In the genomic region with DNA sequence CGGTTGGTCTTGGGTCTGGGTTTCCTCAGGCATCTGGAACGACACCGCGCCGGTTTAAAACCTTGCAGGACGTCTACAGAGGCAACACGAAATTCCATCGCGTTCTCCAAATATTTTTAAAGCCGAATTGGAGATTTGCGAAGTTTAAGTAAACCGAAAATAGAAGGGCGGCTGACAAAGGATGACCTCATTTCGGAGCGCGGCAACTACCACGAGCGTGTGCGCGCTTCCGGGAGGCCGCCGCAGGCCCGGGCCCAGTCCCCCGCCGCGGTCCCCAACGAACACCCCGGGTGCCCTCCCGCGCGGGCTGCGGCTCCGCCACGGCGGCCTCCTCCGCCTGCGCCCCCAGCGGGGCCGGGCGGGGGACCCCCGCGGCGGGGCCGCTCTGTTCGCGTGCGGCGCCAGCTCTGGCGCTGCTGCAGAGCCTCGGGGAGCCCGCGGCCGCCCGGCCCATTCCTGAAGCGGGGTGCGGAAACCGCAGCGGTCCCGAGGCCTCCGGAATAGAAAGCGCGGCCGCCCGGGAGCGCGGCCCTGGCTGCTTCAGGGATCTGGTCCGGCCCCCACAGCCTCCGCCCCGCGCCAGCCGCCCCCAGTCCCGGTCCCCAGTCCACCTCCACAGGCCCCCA, we compare ENCODE assay signal across 8 cellular contexts. TPM values are rescaled to one million over a fixed set of nuclear protein-coding genes. Genes with fewer than 3 reads are reported as not detected.
DNase-seq lines count a peak whose midpoint lies in the region; ATAC-seq and TF ChIP-seq lines count a peak whose summit lies in the region.

No MANE protein-coding gene starts in this region.

- TF ChIP-seq CTCF in LNCaP clone FGC (IDR thresholded peaks at IDR 0.05; ENCODE audit: control insufficient read depth, extremely low read depth, insufficient read depth) = no peak

- ATAC-seq in GM21529 (IDR thresholded peaks at IDR 0.05; ENCODE audit: unreplicated experiment) (peak; percentile 29), memory B cell (ENCODE audit: low read depth) (peak; percentile 51)
- ATAC-seq in activated CD4-positive, alpha-beta T cell treated with anti-CD3 and anti-CD28 coated beads for 36 hours = peak; percentile 36

- POLR2A ChIA-PET in activated CD4-positive, alpha-beta T cell treated with anti-CD3 and anti-CD28 coated beads for 36 hours (lab: Charles Lee) = no interaction called here

- H3K27me3 Mint-ChIP-seq in activated CD4-positive, alpha-beta T cell treated with anti-CD3 and anti-CD28 coated beads for 36 hours = no peaks in the 10 kb centered on the region
- no peaks in the 10 kb centered on the region for H3K27me3 Mint-ChIP-seq in memory B cell

- H3K4me3 ChIP-seq in LNCaP clone FGC (ENCODE audit: low read depth, low read length) (peak overlapping the region; percentile 80), duodenal mucosa (ENCODE audit: low read depth in 1 of 2, low read length in 2 of 2) (peak overlapping the region; percentile 69 to 88)

- H3K9me3 ChIP-seq in duodenal mucosa (ENCODE audit: control insufficient read depth in 1 of 2, low read length in 2 of 2) = no peaks in the 10 kb centered on the region

- intact Hi-C loops in activated CD4-positive, alpha-beta T cell treated with anti-CD3 and anti-CD28 coated beads for 36 hours (cut with DNase I, micrococcal nuclease) = loop anchor here (1.0 to 10.0 kb wide), 13 partner anchors 122 to 1848 kb away; a partner anchor contains a TSS

- peak overlapping the region; percentile 87 for H3K27ac Mint-ChIP-seq in activated CD4-positive, alpha-beta T cell treated with anti-CD3 and anti-CD28 coated beads for 36 hours
- peak overlapping the region; percentile 96 for H3K27ac Mint-ChIP-seq in memory B cell

- H3K9me3 Mint-ChIP-seq in activated CD4-positive, alpha-beta T cell treated with anti-CD3 and anti-CD28 coated beads for 36 hours (ENCODE audit: low read depth) = no peaks in the 10 kb centered on the region
- H3K9me3 Mint-ChIP-seq in memory B cell = no peaks in the 10 kb centered on the region

- CTCF ChIA-PET in activated CD4-positive, alpha-beta T cell treated with anti-CD3 and anti-CD28 coated beads for 36 hours (lab: Charles Lee) = no interaction called here

- H3K9ac ChIP-seq in duodenal mucosa (ENCODE audit: low read depth in 1 of 2, low read length in 2 of 2) = peak overlapping the region; percentile 56 to 91

- H3K36me3 ChIP-seq in duodenal mucosa (ENCODE audit: control insufficient read depth in 1 of 2, insufficient read depth in 2 of 2, low read length in 2 of 2) = peaks cover 35 to 40% of the 10 kb centered on the region in 2 donors

- H3K4me3 Mint-ChIP-seq in activated CD4-positive, alpha-beta T cell treated with anti-CD3 and anti-CD28 coated beads for 36 hours = peak overlapping the region; percentile 77
- H3K4me3 Mint-ChIP-seq in memory B cell = peak overlapping the region; percentile 93

- peak overlapping the region; percentile 99 for H3K27ac ChIP-seq in duodenal mucosa (ENCODE audit: low read depth, low read length)

- peaks cover 56% of the 10 kb centered on the region for H3K36me3 Mint-ChIP-seq in activated CD4-positive, alpha-beta T cell treated with anti-CD3 and anti-CD28 coated beads for 36 hours (ENCODE audit: low read depth)
- H3K36me3 Mint-ChIP-seq in memory B cell = peaks cover 27% of the 10 kb centered on the region

- no peaks in the 10 kb centered on the region for H3K27me3 ChIP-seq in duodenal mucosa (ENCODE audit: control insufficient read depth in 1 of 2, insufficient read depth in 2 of 2, low read length in 2 of 2)

- peaks cover 52% of the 10 kb centered on the region for H3K4me1 Mint-ChIP-seq in activated CD4-positive, alpha-beta T cell treated with anti-CD3 and anti-CD28 coated beads for 36 hours
- peaks cover 34% of the 10 kb centered on the region for H3K4me1 Mint-ChIP-seq in memory B cell

- H3K4me1 ChIP-seq in duodenal mucosa (ENCODE audit: control insufficient read depth in 1 of 2, insufficient read depth in 2 of 2, low read length in 2 of 2) = peaks cover 18 to 22% of the 10 kb centered on the region in 2 donors

- DNase-seq in DMS79 treated with DMSO at 0.1 percent for 48 hours (lab: John Stamatoyannopoulos, UW) = peak; percentile 42
- DNase-seq in LNCaP clone FGC (ENCODE audit: low read depth) = no peak
- DNase-seq in activated CD4-positive, alpha-beta T cell treated with anti-CD3 and anti-CD28 coated beads for 36 hours = peak; percentile 79
- DNase-seq in memory B cell (ENCODE audit: low spot score in 2 of 2) = peak in 1 of 2 donors; percentile 59
- peak; percentile 31 to 51 for DNase-seq in stimulated activated CD8-positive, alpha-beta memory T cell treated with anti-CD3 and anti-CD28 coated beads, Interleukin-15, amount 100 ng/mL, for 4 hours (ENCODE audit: low read depth in 2 of 2)
- DNase-seq in MV-4-11 (lab: John Stamatoyannopoulos, UW) = no peak

RNA-seq across cellular contexts. Expression of a gene that starts 0.4 kb away (rescaled TPM):
- 1,000 to 10,000 TPM; 1,344 to 1,372 TPM for total RNA-seq in activated CD4-positive, alpha-beta T cell treated with anti-CD3 and anti-CD28 coated beads for 36 hours

RNA-seq across cellular contexts. Expression of a gene that starts 53.2 kb away (rescaled TPM):
- 10 to 100 TPM; 18.2 to 24.8 TPM for total RNA-seq in activated CD4-positive, alpha-beta T cell treated with anti-CD3 and anti-CD28 coated beads for 36 hours

Comparison
In these comparisons a context has a peak if more than half of its experiments do, and no peak if none do; other contexts are left out.
1. DNase-seq: peak in DMS79 treated with DMSO at 0.1 percent for 48 hours (single experiment), activated CD4-positive, alpha-beta T cell treated with anti-CD3 and anti-CD28 coated beads for 36 hours (single experiment) and stimulated activated CD8-positive, alpha-beta memory T cell treated with anti-CD3 and anti-CD28 coated beads, Interleukin-15, amount 100 ng/mL, for 4 hours (2 of 2); none in LNCaP clone FGC (single experiment) and MV-4-11 (single experiment).
2. Peak in every context shown above with its lines, with median percentiles within 50 percentile points of each other: ATAC-seq.